In genomic region chr1:201517631-201518030, GRCh38 we compare ENCODE assay signal across 1 cellular context.
TF ChIP-seq lines count a peak whose summit lies in the region.

No MANE protein-coding gene starts in this region.

TF ChIP-seq in K562, 482 proteins besides CTCF, POLR2A, EP300 and RAD21 (continued from another document):
- TF ChIP-seq ARID3B (CRISPR knock-in tag; IDR thresholded peaks at IDR 0.05; ENCODE audit: borderline replicate concordance) (no peak), ZNF449 (CRISPR knock-in tag; IDR thresholded peaks at IDR 0.05) (no peak), L3MBTL2 (IDR thresholded peaks at IDR 0.05) (no peak), BCOR (IDR thresholded peaks at IDR 0.05) (no peak; the same call in 1 of the 2 replicates), PHF8 (IDR thresholded peaks at IDR 0.05; ENCODE audit: borderline replicate concordance, low read length) (no peak), ILK (tag; IDR thresholded peaks at IDR 0.05; ENCODE audit: borderline replicate concordance, low read depth) (no peak), SOX6 (IDR thresholded peaks at IDR 0.05) (peak; percentile 51; the same call in 1 of the 2 replicates), ZNF431 (CRISPR knock-in tag; IDR thresholded peaks at IDR 0.05) (no peak), UBTF (IDR thresholded peaks at IDR 0.05; ENCODE audit: borderline replicate concordance in 1 of 2, low read depth in 2 of 2, low read length in 2 of 2) (no peak), FOXM1 (IDR thresholded peaks at IDR 0.05; ENCODE audit: low read depth) (no peak), FOXM1 (CRISPR knock-in tag; IDR thresholded peaks at IDR 0.05; ENCODE audit: low read depth) (no peak), MEIS2 (IDR thresholded peaks at IDR 0.05; ENCODE audit: partially characterized antibody) (peak; percentile 7), SP1 (CRISPR knock-in tag; IDR thresholded peaks at IDR 0.05) (no peak), MBD2 (IDR thresholded peaks at IDR 0.05; ENCODE audit: borderline replicate concordance, low read depth) (no peak)
- TF ChIP-seq, protein P1, sequence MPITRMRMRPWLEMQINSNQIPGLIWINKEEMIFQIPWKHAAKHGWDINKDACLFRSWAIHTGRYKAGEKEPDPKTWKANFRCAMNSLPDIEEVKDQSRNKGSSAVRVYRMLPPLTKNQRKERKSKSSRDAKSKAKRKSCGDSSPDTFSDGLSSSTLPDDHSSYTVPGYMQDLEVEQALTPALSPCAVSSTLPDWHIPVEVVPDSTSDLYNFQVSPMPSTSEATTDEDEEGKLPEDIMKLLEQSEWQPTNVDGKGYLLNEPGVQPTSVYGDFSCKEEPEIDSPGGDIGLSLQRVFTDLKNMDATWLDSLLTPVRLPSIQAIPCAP (CRISPR knock-in tag; IDR thresholded peaks at IDR 0.05; ENCODE audit: borderline replicate concordance): no peak
- TF ChIP-seq, protein P2, sequence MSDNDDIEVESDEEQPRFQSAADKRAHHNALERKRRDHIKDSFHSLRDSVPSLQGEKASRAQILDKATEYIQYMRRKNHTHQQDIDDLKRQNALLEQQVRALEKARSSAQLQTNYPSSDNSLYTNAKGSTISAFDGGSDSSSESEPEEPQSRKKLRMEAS (CRISPR knock-in tag; IDR thresholded peaks at IDR 0.05): no peak
TF ChIP-seq in K562: peak in this region for 2.
